ENCODE assay signal across 8 cellular contexts in genomic region chr4:41256740-41257256, GRCh38. TPM values are rescaled to one million over a fixed set of nuclear protein-coding genes. Genes with fewer than 3 reads are reported as not detected.
DNase-seq lines count a peak whose midpoint lies in the region; ATAC-seq, FAIRE-seq and TF ChIP-seq lines count a peak whose summit lies in the region.

TSS of gene UCHL1 (plus strand) at chr4:41256928. CDS start at chr4:41256977, 49 bp downstream.

- H3K4me1 ChIP-seq in GM12878 (ENCODE audit: control insufficient read depth, insufficient read depth, low read length), result peaks cover 3% of the 10 kb centered on the region; the same call in 1 of the 2 replicates
- H3K4me1 ChIP-seq in psoas muscle, result peaks cover 5% of the 10 kb centered on the region

- POLR2A ChIA-PET in GM12878 (lab: Charles Lee), result interaction anchor here (0.5 kb wide), 1 partner anchor 20 kb away, joined by 4 read pairs; no protein-coding TSS in a partner anchor

- TF ChIP-seq POLR2A in GM12878 (IDR thresholded peaks at IDR 0.05; ENCODE audit: low read depth, low read length), result peak; percentile 86

- ATAC-seq in HG03095 (IDR thresholded peaks at IDR 0.05; ENCODE audit: unreplicated experiment), result peak; percentile 48
- ATAC-seq in GM12878, result no peak; the same call in 2 of the 3 replicates
- ATAC-seq in psoas muscle, result peak; percentile 39 to 74 (median 64)

- FAIRE-seq in GM12878 (lab: Jason Lieb, UNC) (no peak), GM19239 (lab: Jason Lieb, UNC) (no peak)

- H3K27ac ChIP-seq in GM12878 (ENCODE audit: control insufficient read depth, insufficient read depth) (no peak within 1 kb of the TSS), psoas muscle (no peak within 1 kb of the TSS)

- TF ChIP-seq CTCF in GM12878 (IDR thresholded peaks at IDR 0.05 in 2 of 3, conservative IDR thresholded peaks at IDR 0.05 in 1 of 3; ENCODE audit: control insufficient read depth in 2 of 3, extremely low read depth in 1 of 3, insufficient read depth in 1 of 3, low read depth in 3 of 3, low read length in 3 of 3) (no peak), psoas muscle (IDR thresholded peaks at IDR 0.05) (no peak)

- no peak for DNase-seq in activated naive CD4-positive, alpha-beta T cell treated with anti-CD3 and anti-CD28 coated beads, Interleukin-2, amount 10 ng/mL, durations not matched to agents 7 days and 5 days
- no peak for DNase-seq in activated naive CD4-positive, alpha-beta T cell (lab: John Stamatoyannopoulos, UW)
- DNase-seq in NCI-H510A treated with DMSO at 0.1 percent for 48 hours (lab: John Stamatoyannopoulos, UW), result peak; percentile 86
- no peak for DNase-seq in GM12878 (ENCODE audit: low read depth, low spot score)
- peak; percentile 55 to 57 for DNase-seq in hippocampal formation (lab: John Stamatoyannopoulos, UW)
- peak; percentile 35 to 57 for DNase-seq in psoas muscle
- DNase-seq in GM19239 (ENCODE audit: insufficient read length, low spot score), result no peak

- H4K20me1 ChIP-seq in GM12878 (ENCODE audit: control insufficient read depth, insufficient read depth), result no peaks in the 10 kb centered on the region

- peak within 1 kb of the TSS; percentile 52 for H3K4me2 ChIP-seq in GM12878 (ENCODE audit: control insufficient read depth, insufficient read depth)

- peaks cover 5% of the 10 kb centered on the region for H3K4me1 Mint-ChIP-seq in activated naive CD4-positive, alpha-beta T cell treated with anti-CD3 and anti-CD28 coated beads, Interleukin-2, amount 10 ng/mL, durations not matched to agents 7 days and 5 days

- H3K9me3 Mint-ChIP-seq in activated naive CD4-positive, alpha-beta T cell treated with anti-CD3 and anti-CD28 coated beads, Interleukin-2, amount 10 ng/mL, durations not matched to agents 7 days and 5 days, result no peaks in the 10 kb centered on the region

- H3K27ac Mint-ChIP-seq in activated naive CD4-positive, alpha-beta T cell treated with anti-CD3 and anti-CD28 coated beads, Interleukin-2, amount 10 ng/mL, durations not matched to agents 7 days and 5 days, result no peak within 1 kb of the TSS

- TF ChIP-seq EP300 in GM12878 (IDR thresholded peaks at IDR 0.05; ENCODE audit: borderline replicate concordance in 1 of 2, control insufficient read depth in 1 of 2, low read depth in 2 of 2, low read length in 2 of 2), result no peak

- RAD21 ChIA-PET in GM12878 (lab: Charles Lee; ENCODE audit: unreplicated experiment), result no interaction called here

- 8% methylated on average over 55 of the region's 55 CpGs for WGBS in GM12878 (ENCODE audit: insufficient coverage, insufficient replicate concordance, low lambda C conversion rate, missing lambda C conversion rate)
- WGBS in psoas muscle, 3 donors, result 2% methylated on average over 42 to 55 of the region's 55 CpGs

- H3K9ac ChIP-seq in GM12878 (ENCODE audit: control insufficient read depth, insufficient read depth, low read length), result peak within 1 kb of the TSS; percentile 58; the same call in 1 of the 2 replicates

- SMC1A ChIA-PET in GM12878 (lab: Charles Lee; ENCODE audit: uncharacterized antibody, unreplicated experiment), result no interaction called here

- peaks cover 50% of the 10 kb centered on the region for H3K27me3 Mint-ChIP-seq in activated naive CD4-positive, alpha-beta T cell treated with anti-CD3 and anti-CD28 coated beads, Interleukin-2, amount 10 ng/mL, durations not matched to agents 7 days and 5 days

- H2AFZ ChIP-seq in GM12878 (ENCODE audit: control insufficient read depth, low read depth, low read length), result peak within 1 kb of the TSS; percentile 68

- H3K36me3 Mint-ChIP-seq in activated naive CD4-positive, alpha-beta T cell treated with anti-CD3 and anti-CD28 coated beads, Interleukin-2, amount 10 ng/mL, durations not matched to agents 7 days and 5 days, result no peaks in the 10 kb centered on the region

- H3K4me3 Mint-ChIP-seq in activated naive CD4-positive, alpha-beta T cell treated with anti-CD3 and anti-CD28 coated beads, Interleukin-2, amount 10 ng/mL, durations not matched to agents 7 days and 5 days, result peak within 1 kb of the TSS; percentile 40

- H3K36me3 ChIP-seq in GM12878 (ENCODE audit: control insufficient read depth in 2 of 2, insufficient read depth in 2 of 2, low read length in 1 of 2) (no peaks in the 10 kb centered on the region), psoas muscle (ENCODE audit: insufficient read depth in 1 of 2, low read depth in 1 of 2) (no peaks in the 10 kb centered on the region)

- H3K79me2 ChIP-seq in GM12878 (ENCODE audit: control insufficient read depth, insufficient read depth, low read length), result no peaks in the 10 kb centered on the region

- no peaks in the 10 kb centered on the region for H3K9me3 ChIP-seq in GM12878 (replicated peaks; ENCODE audit: control insufficient read depth, insufficient read depth, low read length)
- no peaks in the 10 kb centered on the region for H3K9me3 ChIP-seq in psoas muscle

- intact Hi-C loops in GM12878 (cut with micrococcal nuclease; ENCODE audit: unreplicated experiment) (no loop called here), psoas muscle (cut with DNase I) (no loop called here)

- CTCF ChIA-PET in activated naive CD4-positive, alpha-beta T cell treated with anti-CD3 and anti-CD28 coated beads, Interleukin-2, amount 10 ng/mL, durations not matched to agents 7 days and 5 days (lab: Charles Lee), result no interaction called here
- CTCF ChIA-PET in GM12878 (lab: Yijun Ruan, JAX), result interaction anchor here (1.3 kb wide), 1 partner anchor 329 kb away, joined by 3 read pairs; no protein-coding TSS in a partner anchor

- in situ Hi-C loops in GM12878 (cut with MboI), result no loop called here

- H3K27me3 ChIP-seq in GM12878 (replicated peaks in 1 of 2; ENCODE audit: control insufficient read depth in 2 of 2, insufficient read depth in 2 of 2, low read length in 1 of 2), result peaks cover 1 to 11% of the 10 kb centered on the region in 2 experiments
- H3K27me3 ChIP-seq in psoas muscle (ENCODE audit: insufficient read depth in 3 of 3, low read length in 2 of 3), result peaks cover 0 to 45% (median 4%) of the 10 kb centered on the region in 3 donors

- BruUV-seq in GM12878 (replicated peaks; lab: Mats Ljungman, UMichigan), result no TSS peak

- H3K4me3 ChIP-seq in GM12878 (peak within 1 kb of the TSS; percentile 67), psoas muscle (peak within 1 kb of the TSS; percentile 64)

- no peak for TF ChIP-seq RAD21 in GM12878 (IDR thresholded peaks at IDR 0.05; ENCODE audit: insufficient read depth, low read depth, low read length)

TF ChIP-seq in GM12878, 131 proteins besides CTCF, POLR2A, EP300 and RAD21 (continues in another document):
- TF ChIP-seq EED (IDR thresholded peaks at IDR 0.05; ENCODE audit: low read depth) (0 out of 2 replicates have a peak, but pooled peaks have one; percentile 18), EGR1 (IDR thresholded peaks at IDR 0.05; ENCODE audit: borderline replicate concordance in 1 of 2, low read depth in 2 of 2, low read length in 2 of 2) (peak in 1 of 2 experiments; percentile 28; a peak in 1 of 3 replicates), POLR2AphosphoS5 (IDR thresholded peaks at IDR 0.05; ENCODE audit: low read length) (no peak), PML (IDR thresholded peaks at IDR 0.05; ENCODE audit: low read length) (0 out of 2 replicates have a peak, but pooled peaks have one; percentile 32), HDAC2 (IDR thresholded peaks at IDR 0.05) (no peak), RFX5 (IDR thresholded peaks at IDR 0.05; ENCODE audit: low read depth, low read length) (no peak)
- TF ChIP-seq, protein P1, sequence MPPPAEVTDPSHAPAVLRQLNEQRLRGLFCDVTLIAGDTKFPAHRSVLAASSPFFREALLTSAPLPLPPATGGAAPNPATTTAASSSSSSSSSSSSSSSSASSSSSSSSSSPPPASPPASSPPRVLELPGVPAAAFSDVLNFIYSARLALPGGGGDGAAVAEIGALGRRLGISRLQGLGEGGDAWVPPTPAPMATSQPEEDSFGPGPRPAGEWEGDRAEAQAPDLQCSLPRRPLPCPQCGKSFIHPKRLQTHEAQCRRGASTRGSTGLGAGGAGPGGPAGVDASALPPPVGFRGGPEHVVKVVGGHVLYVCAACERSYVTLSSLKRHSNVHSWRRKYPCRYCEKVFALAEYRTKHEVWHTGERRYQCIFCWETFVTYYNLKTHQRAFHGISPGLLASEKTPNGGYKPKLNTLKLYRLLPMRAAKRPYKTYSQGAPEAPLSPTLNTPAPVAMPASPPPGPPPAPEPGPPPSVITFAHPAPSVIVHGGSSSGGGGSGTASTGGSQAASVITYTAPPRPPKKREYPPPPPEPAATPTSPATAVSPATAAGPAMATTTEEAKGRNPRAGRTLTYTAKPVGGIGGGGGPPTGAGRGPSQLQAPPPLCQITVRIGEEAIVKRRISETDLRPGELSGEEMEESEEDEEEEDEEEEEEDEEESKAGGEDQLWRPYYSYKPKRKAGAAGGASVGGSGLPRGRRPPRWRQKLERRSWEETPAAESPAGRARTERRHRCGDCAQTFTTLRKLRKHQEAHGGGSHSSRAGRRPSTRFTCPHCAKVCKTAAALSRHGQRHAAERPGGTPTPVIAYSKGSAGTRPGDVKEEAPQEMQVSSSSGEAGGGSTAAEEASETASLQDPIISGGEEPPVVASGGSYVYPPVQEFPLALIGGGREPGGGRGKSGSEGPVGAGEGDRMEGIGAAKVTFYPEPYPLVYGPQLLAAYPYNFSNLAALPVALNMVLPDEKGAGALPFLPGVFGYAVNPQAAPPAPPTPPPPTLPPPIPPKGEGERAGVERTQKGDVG (CRISPR knock-in tag; IDR thresholded peaks at IDR 0.05), result no peak

RNA-seq across cellular contexts. Expression of gene UCHL1, which starts in this region (rescaled TPM):
- total RNA-seq in GM12878 (2013; cell fraction: nucleolus; rRNA removed), result not detected in 2 replicates
- 138 and 149 TPM in 2 replicates for total RNA-seq in GM12878 (2014; rRNA removed)
- 104 and 111 TPM in 2 replicates for total RNA-seq in GM12878 (2014; rRNA removed; fragmentation: Illumina TruSeq; extraction: Trizol)
- total RNA-seq in GM12878 (2021), result 102 and 107 TPM in 2 replicates
- polyA plus RNA-seq in GM12878 (2011; ENCODE audit: low read depth), result 49.9 TPM
- polyA plus RNA-seq in GM12878 (2011; rRNA removed), result 0.14 and 0.29 TPM in 2 replicates
- polyA plus RNA-seq in GM12878 (2011; cell fraction: cytosol; rRNA removed), result 0.40 and 0.55 TPM in 2 replicates
- polyA plus RNA-seq in GM12878 (2011; cell fraction: nucleus; rRNA removed), result 0.29 and 0.37 TPM in 2 replicates
- polyA plus RNA-seq in GM12878 (2012), result 31.9 and 46.9 TPM in 2 replicates
- 130 and 178 TPM in 2 replicates for polyA plus RNA-seq in GM12878 (2014; fragmentation: Illumina TruSeq; extraction: Trizol)
- 10 to 100 TPM; 41.2 to 84.3 TPM for polyA plus RNA-seq in GM12878 (2014; fragmentation: Nextera tagmentation; extraction: Ambion mirVana)
- polyA plus RNA-seq in GM12878 (2014; rRNA removed), result 142 and 153 TPM in 2 replicates
- polyA plus RNA-seq in GM12878 (2016; fragmentation: Nextera tagmentation; extraction: Ambion mirVana), result 100 to 1,000 TPM; 169 to 175 TPM
- polyA minus RNA-seq in GM12878 (2011; rRNA and poly(A)+ RNA removed), result not detected in 2 replicates
- not detected in 2 replicates for polyA minus RNA-seq in GM12878 (2011; cell fraction: cytosol; rRNA and poly(A)+ RNA removed)
- polyA minus RNA-seq in GM12878 (2011; cell fraction: nucleus; rRNA and poly(A)+ RNA removed), result not detected in 2 replicates
- 10 to 100 TPM; 10.6 to 53.7 (median 25.7) TPM for total RNA-seq in psoas muscle
- polyA plus RNA-seq in psoas muscle, result 10 to 100 TPM; 10.5 to 88.3 (median 23.4) TPM

Comparison
In these comparisons a context has a peak if more than half of its experiments do, and no peak if none do; other contexts are left out.
1. DNase-seq: peak in NCI-H510A treated with DMSO at 0.1 percent for 48 hours (single experiment), hippocampal formation (2 of 2) and psoas muscle (2 of 2); none in activated naive CD4-positive, alpha-beta T cell treated with anti-CD3 and anti-CD28 coated beads, Interleukin-2, amount 10 ng/mL, durations not matched to agents 7 days and 5 days (single experiment), activated naive CD4-positive, alpha-beta T cell (0 of 4), GM12878 (single experiment) and GM19239 (single experiment).